Comparison of ENCODE assay signal across 24 cellular contexts in the genomic region with DNA sequence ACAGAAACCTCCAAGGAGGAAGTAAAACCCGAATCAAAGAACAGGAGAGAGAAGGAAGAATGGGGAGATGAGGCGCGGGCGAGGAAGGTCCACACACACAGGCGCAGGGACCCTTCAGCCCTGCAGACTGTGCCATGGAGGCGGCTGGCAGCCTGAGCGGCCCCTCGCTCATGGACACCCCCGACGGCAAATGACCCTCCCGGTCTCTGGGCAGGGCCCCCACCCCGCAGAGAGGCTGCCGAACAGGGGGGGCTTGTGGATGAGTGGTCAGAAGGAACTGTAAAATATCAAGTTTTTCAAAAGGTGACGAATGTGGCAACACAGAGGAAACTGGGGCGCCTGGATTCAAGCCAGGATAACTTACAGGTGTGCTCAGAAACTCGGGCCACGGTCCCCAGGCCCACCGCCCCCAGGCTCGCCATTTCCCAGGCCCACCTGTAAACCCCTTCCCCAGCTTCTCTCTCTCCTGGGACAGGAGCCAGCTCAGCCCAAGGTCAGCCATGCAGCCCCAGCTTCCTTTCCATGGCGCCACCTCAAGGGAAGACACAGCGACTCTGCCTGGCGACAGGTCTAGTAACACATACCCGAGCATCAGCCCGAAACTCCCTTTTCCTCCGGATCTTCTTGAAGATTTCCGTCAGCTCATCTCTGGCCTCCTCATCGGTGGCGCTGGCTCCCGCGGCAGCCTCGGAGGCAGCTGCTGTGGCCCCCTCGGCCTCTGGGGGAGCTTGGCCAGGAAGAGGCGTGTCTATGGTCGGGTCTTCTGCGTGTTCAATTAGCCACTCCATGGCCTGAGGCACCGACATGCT. TPM values are rescaled to one million over a fixed set of nuclear protein-coding genes. Genes with fewer than 3 reads are reported as not detected.
DNase-seq lines count a peak whose midpoint lies in the region; ATAC-seq, FAIRE-seq and TF ChIP-seq lines count a peak whose summit lies in the region.
"Had no signal": no experiment of that assay in that cellular context is flagged by ENCODE, and none has a peak within 500 bp of the region (broad histone marks: within the 10 kb centered on the region; RNA-seq: fewer than 3 reads in every experiment).

No MANE protein-coding gene starts in this region.

- intact Hi-C loops in Right ventricle myocardium inferior (cut with DNase I), result loop anchor here (5.0 to 10.0 kb wide), 2 partner anchors 37 to 80 kb away; a partner anchor contains a TSS
- intact Hi-C loops in Right ventricle myocardium superior (cut with DNase I), result no loop called here

- no peak overlapping the region for H3K56ac ChIP-seq in H1 (replicated peaks; ENCODE audit: insufficient read length, low read depth, low read length)

- H3K79me1 ChIP-seq in H1 (ENCODE audit: low read depth, low read length), result 0 out of 2 replicates have a peak, but pooled peaks cover 2% of the 10 kb centered on the region
- peaks cover 9% of the 10 kb centered on the region for H3K79me1 ChIP-seq in neuronal stem cell (ENCODE audit: low read depth, low read length)

- no peak for TF ChIP-seq POLR2A in H1 (IDR thresholded peaks at IDR 0.05; ENCODE audit: control extremely low read depth in 1 of 2, low read depth in 2 of 2, low read length in 2 of 2)

- no peak overlapping the region for H4K91ac ChIP-seq in H1 (replicated peaks; ENCODE audit: insufficient read length, low read length)
- H4K91ac ChIP-seq in neuronal stem cell (ENCODE audit: low read depth, low read length, poor library complexity), result no peak overlapping the region

- H3K27ac ChIP-seq in H1 (ENCODE audit: low read depth, low read length) (no peak overlapping the region), neuronal stem cell (replicated peaks; ENCODE audit: low read length) (no peak overlapping the region)
- H3K27ac ChIP-seq: 22Rv1, KMS-11 had no signal

- H4K5ac ChIP-seq in H1 (ENCODE audit: insufficient read length, low read depth, low read length), result no peak overlapping the region

- H3K4me1 ChIP-seq in H1 (replicated peaks in 1 of 4; ENCODE audit: control insufficient read depth in 3 of 4, insufficient read depth in 4 of 4, low read length in 3 of 4), result no peaks in the 10 kb centered on the region; a peak in 1 of 7 replicates
- H3K4me1 ChIP-seq in neuronal stem cell (ENCODE audit: control insufficient read depth in 2 of 2, insufficient read depth in 1 of 2, low read depth in 1 of 2, low read length in 2 of 2), result no peaks in the 10 kb centered on the region

- no peak overlapping the region for H3K4me3 ChIP-seq in H1 (ENCODE audit: extremely low read depth in 1 of 4, insufficient read depth in 2 of 4, low read depth in 3 of 4, low read length in 4 of 4)
- H3K4me3 ChIP-seq in neuronal stem cell (ENCODE audit: low read length in 2 of 2), result no peak overlapping the region

- no peak overlapping the region for H2BK120ac ChIP-seq in H1 (replicated peaks; ENCODE audit: low read depth, low read length)
- no peak overlapping the region for H2BK120ac ChIP-seq in neuronal stem cell (ENCODE audit: low read depth, low read length)

- H3K4me2 ChIP-seq in H1 (ENCODE audit: insufficient read depth in 1 of 2, low read depth in 2 of 2, low read length in 2 of 2) (no peak overlapping the region), neuronal stem cell (ENCODE audit: insufficient read depth, low read length, poor library complexity, severe bottlenecking) (no peak overlapping the region)
- H3K4me2 ChIP-seq: KMS-11 had no signal

- peak overlapping the region; percentile 46; the same call in 1 of the 2 replicates for H4K8ac ChIP-seq in H1 (ENCODE audit: extremely low read depth, insufficient read depth, low read length)
- H4K8ac ChIP-seq in neuronal stem cell (ENCODE audit: low read depth, low read length), result no peak overlapping the region

- no peak for TF ChIP-seq EP300 in H1 (IDR thresholded peaks at IDR 0.05; ENCODE audit: borderline replicate concordance in 1 of 2, low read depth in 2 of 2, low read length in 2 of 2)

- H3K23me2 ChIP-seq in H1 (ENCODE audit: low read depth, low read length), result no peaks in the 10 kb centered on the region

- no peak for ATAC-seq in Right ventricle myocardium inferior
- ATAC-seq in Right ventricle myocardium superior (ENCODE audit: poor library complexity), result no peak
- ATAC-seq in HG03460 (IDR thresholded peaks at IDR 0.05; ENCODE audit: unreplicated experiment), result no peak
- ATAC-seq in GM19351 (IDR thresholded peaks at IDR 0.05; ENCODE audit: unreplicated experiment), result no peak
- ATAC-seq: CD8-positive, alpha-beta T cell; T-cell had no signal

- H3K18ac ChIP-seq in H1 (ENCODE audit: extremely low read depth, low read length) (no peak overlapping the region), neuronal stem cell (ENCODE audit: low read length) (no peak overlapping the region)

- H3K79me2 ChIP-seq in H1 (ENCODE audit: control insufficient read depth in 1 of 2, insufficient read depth in 2 of 2, low read length in 2 of 2), result no peaks in the 10 kb centered on the region

- H3K27me3 ChIP-seq in H1 (replicated peaks in 1 of 4; ENCODE audit: control insufficient read depth in 3 of 4, extremely low read depth in 1 of 4, insufficient read depth in 3 of 4, low read length in 3 of 4) (no peaks in the 10 kb centered on the region), neuronal stem cell (ENCODE audit: control insufficient read depth in 3 of 3, insufficient read depth in 3 of 3, low read depth in 1 of 3, low read length in 3 of 3) (no peaks in the 10 kb centered on the region)

- WGBS in H1 (ENCODE audit: extremely low coverage in 1 of 2, insufficient coverage in 1 of 2, insufficient read length in 1 of 2, insufficient replicate concordance in 2 of 2, low coverage in 1 of 2, low lambda C conversion rate in 2 of 2, missing lambda C conversion rate in 1 of 2), 2 experiments, result 91% methylated on average over 33 of the region's 36 CpGs; no CpG with 5 or more reads in 1 of the 2 experiments
- no CpG with 5 or more reads among the region's 36 CpGs for WGBS in neuronal stem cell (ENCODE audit: extremely low coverage in 2 of 2, insufficient read length in 2 of 2, insufficient replicate concordance in 1 of 2), 2 donors

- no peak for TF ChIP-seq RAD21 in H1 (IDR thresholded peaks at IDR 0.05 in 1 of 2, conservative IDR thresholded peaks at IDR 0.05 in 1 of 2; ENCODE audit: low read depth in 2 of 2, low read length in 2 of 2)

- H2BK5ac ChIP-seq in H1 (ENCODE audit: low read depth, low read length), result no peak overlapping the region
- H2BK5ac ChIP-seq in neuronal stem cell (ENCODE audit: low read length), result no peak overlapping the region

- H2BK20ac ChIP-seq in H1 (ENCODE audit: low read length), result no peak overlapping the region

- H3K9me3 ChIP-seq in H1 (ENCODE audit: insufficient read depth in 2 of 2, low read depth in 1 of 2, low read length in 1 of 2) (no peaks in the 10 kb centered on the region), neuronal stem cell (replicated peaks in 1 of 2; ENCODE audit: control insufficient read depth in 2 of 2, insufficient read depth in 1 of 2, low read depth in 1 of 2, low read length in 2 of 2) (no peaks in the 10 kb centered on the region)

- no peak overlapping the region for H2BK12ac ChIP-seq in H1 (ENCODE audit: low read depth, low read length)
- no peak overlapping the region for H2BK12ac ChIP-seq in neuronal stem cell (ENCODE audit: low read length)

- peaks cover 9 to 41% (median 28%) of the 10 kb centered on the region in 4 experiments; a peak in 6 of 8 replicates for H3K36me3 ChIP-seq in H1 (ENCODE audit: control insufficient read depth in 2 of 4, insufficient read depth in 4 of 4, low read length in 3 of 4)
- H3K36me3 ChIP-seq in neuronal stem cell (replicated peaks in 1 of 2; ENCODE audit: control insufficient read depth in 2 of 2, insufficient read depth in 2 of 2, low read length in 2 of 2), result peaks cover 35 to 82% of the 10 kb centered on the region in 2 donors

- FAIRE-seq in H1 (lab: Jason Lieb, UNC), result no peak
- FAIRE-seq: RCC 7860 had no signal

- TF ChIP-seq CTCF in H1 (IDR thresholded peaks at IDR 0.05; ENCODE audit: control extremely low read depth in 1 of 3, insufficient read depth in 1 of 3, low read depth in 1 of 3, low read length in 3 of 3), result no peak

- no peak overlapping the region for H2BK15ac ChIP-seq in H1 (ENCODE audit: low read length)
- no peak overlapping the region for H2BK15ac ChIP-seq in neuronal stem cell (ENCODE audit: low read length)

- peaks cover 3 to 12% of the 10 kb centered on the region in 2 experiments for H4K20me1 ChIP-seq in H1 (replicated peaks in 1 of 2; ENCODE audit: control insufficient read depth in 1 of 2, insufficient read depth in 2 of 2, low read length in 2 of 2)

- no peak overlapping the region for H2AFZ ChIP-seq in H1 (ENCODE audit: low read length)
- no peak overlapping the region for H2AFZ ChIP-seq in neuronal stem cell (ENCODE audit: low read length)

- H3K4ac ChIP-seq in H1 (replicated peaks; ENCODE audit: insufficient read length, low read depth, low read length) (no peak overlapping the region), neuronal stem cell (ENCODE audit: low read length) (peak overlapping the region; percentile 53)

- CTCF ChIA-PET in H1 (lab: Charles Lee; ENCODE audit: partially characterized antibody), result interaction anchor here (0.7 to 2.6 kb wide), 7 partner anchors 10 to 272 kb away, joined by 3 to 9 read pairs (median 3); no protein-coding TSS in a partner anchor

- H3K14ac ChIP-seq in H1 (ENCODE audit: insufficient read length) (no peak overlapping the region), neuronal stem cell (ENCODE audit: low read length) (no peak overlapping the region)

- H3K23ac ChIP-seq in H1 (ENCODE audit: insufficient read length) (no peak overlapping the region), neuronal stem cell (ENCODE audit: low read depth, low read length, poor library complexity) (no peak overlapping the region)

- in situ Hi-C loops in G401 (cut with HindIII; ENCODE audit: low sequenced_read_pairs), result no loop called here

- H2AK5ac ChIP-seq in H1 (ENCODE audit: low read depth, low read length) (no peak overlapping the region), neuronal stem cell (ENCODE audit: low read depth, low read length) (no peak overlapping the region)

- DNase-seq in Right ventricle myocardium inferior (ENCODE audit: missing footprints) (peak; percentile 31), Right ventricle myocardium superior (no peak), H1 (ENCODE audit: low read depth in 1 of 2, low spot score in 2 of 2) (no peak), neuronal stem cell (ENCODE audit: low spot score) (no peak), NCI-H128 (lab: John Stamatoyannopoulos, UW; ENCODE audit: unreplicated experiment) (no peak), G401 (ENCODE audit: low spot score) (no peak)
- DNase-seq: ACHN; C1 segment of cervical spinal cord; CD8-positive, alpha-beta T cell; GF-D8; HCEC 1CT; NCI-H1105; NCI-H2029 treated with DMSO at 0.1 percent for 48 hours; NCI-H345; NCI-H524; NCI-H774; NK-92 treated with Interleukin-12 subunit alpha and Interleukin-12 subunit beta, amount 100 ng/mL, for 24 hours; OCI-M1; T-cell had no signal

- H3K9ac ChIP-seq in H1 (replicated peaks in 1 of 4; ENCODE audit: extremely low read depth in 1 of 4, low read depth in 3 of 4, low read length in 3 of 4), result no peak overlapping the region
- H3K9ac ChIP-seq in neuronal stem cell (ENCODE audit: low read depth, low read length, poor library complexity), result no peak overlapping the region
- H3K9ac ChIP-seq: KMS-11 had no signal

- POLR2A ChIA-PET in H1 (lab: Charles Lee; ENCODE audit: partially characterized antibody), result interaction anchor here (0.7 kb wide), 1 partner anchor 10 kb away, joined by 3 read pairs; no protein-coding TSS in a partner anchor

RNA-seq across cellular contexts. Expression of a gene that starts 16.5 kb away (rescaled TPM):
- total RNA-seq in Right ventricle myocardium inferior (119 TPM), Right ventricle myocardium superior (107 TPM)
- 59.3 and 63.1 TPM in 2 replicates for total RNA-seq in H1 (2021; fragmentation: NEBNext Ultra II Directional; extraction: Animal tissue kit (Norgen Biotek cat#: 25700))
- polyA plus RNA-seq in H1 (2011; rRNA removed), result 85.2 and 105 TPM in 2 replicates
- polyA plus RNA-seq in H1 (2011; cell fraction: cytosol; rRNA removed), result 74.8 TPM
- polyA plus RNA-seq in H1 (2011; cell fraction: nucleus; rRNA removed), result 68.0 TPM
- 40.4 to 56.7 TPM (median 50.5 TPM) in 4 replicates for polyA plus RNA-seq in H1 (2012, experiment 1 of 2)
- polyA plus RNA-seq in H1 (2012, experiment 2 of 2), result 65.3 TPM
- polyA plus RNA-seq in H1 (2013, experiment 1 of 2), result 51.1 TPM
- 54.0 TPM for polyA plus RNA-seq in H1 (2013, experiment 2 of 2)
- polyA minus RNA-seq in H1 (2011; rRNA and poly(A)+ RNA removed), result 21.6 and 41.3 TPM in 2 replicates
- 26.6 TPM for polyA minus RNA-seq in H1 (2011; cell fraction: cytosol; rRNA and poly(A)+ RNA removed)
- polyA minus RNA-seq in H1 (2011; cell fraction: nucleus; rRNA and poly(A)+ RNA removed), result 19.2 TPM
- 44.5 TPM for polyA plus RNA-seq in neuronal stem cell (2013, experiment 1 of 2)
- 42.3 TPM for polyA plus RNA-seq in neuronal stem cell (2013, experiment 2 of 2)
- total RNA-seq in G401 (2014; rRNA removed; shearing (Covaris generic)), result 93.7 and 104 TPM in 2 replicates

RNA-seq across cellular contexts. Expression of a gene that starts 37.3 kb away (rescaled TPM):
- total RNA-seq in Right ventricle myocardium inferior, result 17.6 TPM
- 18.3 TPM for total RNA-seq in Right ventricle myocardium superior
- 43.1 and 44.0 TPM in 2 replicates for total RNA-seq in H1 (2021; fragmentation: NEBNext Ultra II Directional; extraction: Animal tissue kit (Norgen Biotek cat#: 25700))
- polyA plus RNA-seq in H1 (2011; rRNA removed), result 13.4 and 14.4 TPM in 2 replicates
- polyA plus RNA-seq in H1 (2011; cell fraction: cytosol; rRNA removed), result 10.7 TPM
- polyA plus RNA-seq in H1 (2011; cell fraction: nucleus; rRNA removed), result 29.4 TPM
- 18.7 to 25.2 TPM (median 22.4 TPM) in 4 replicates for polyA plus RNA-seq in H1 (2012, experiment 1 of 2)
- polyA plus RNA-seq in H1 (2012, experiment 2 of 2), result 5.8 TPM
- 19.1 TPM for polyA plus RNA-seq in H1 (2013, experiment 1 of 2)
- 17.7 TPM for polyA plus RNA-seq in H1 (2013, experiment 2 of 2)
- polyA minus RNA-seq in H1 (2011; rRNA and poly(A)+ RNA removed), result 29.0 and 30.8 TPM in 2 replicates
- polyA minus RNA-seq in H1 (2011; cell fraction: cytosol; rRNA and poly(A)+ RNA removed), result 64.3 TPM
- 31.5 TPM for polyA minus RNA-seq in H1 (2011; cell fraction: nucleus; rRNA and poly(A)+ RNA removed)
- 30.3 TPM for polyA plus RNA-seq in neuronal stem cell (2013, experiment 1 of 2)
- 27.6 TPM for polyA plus RNA-seq in neuronal stem cell (2013, experiment 2 of 2)
- total RNA-seq in G401 (2014; rRNA removed; shearing (Covaris generic)), result 18.1 and 19.7 TPM in 2 replicates
